In genomic region chr1:44508397-44508745, GRCh38 we compare ENCODE assay signal across 1 cellular context.
TF ChIP-seq lines count a peak whose summit lies in the region.

No MANE protein-coding gene starts in this region.

TF ChIP-seq in GM23338, 12 proteins besides CTCF, POLR2A, EP300 and RAD21 (continued from another document):
- TF ChIP-seq, protein P1, sequence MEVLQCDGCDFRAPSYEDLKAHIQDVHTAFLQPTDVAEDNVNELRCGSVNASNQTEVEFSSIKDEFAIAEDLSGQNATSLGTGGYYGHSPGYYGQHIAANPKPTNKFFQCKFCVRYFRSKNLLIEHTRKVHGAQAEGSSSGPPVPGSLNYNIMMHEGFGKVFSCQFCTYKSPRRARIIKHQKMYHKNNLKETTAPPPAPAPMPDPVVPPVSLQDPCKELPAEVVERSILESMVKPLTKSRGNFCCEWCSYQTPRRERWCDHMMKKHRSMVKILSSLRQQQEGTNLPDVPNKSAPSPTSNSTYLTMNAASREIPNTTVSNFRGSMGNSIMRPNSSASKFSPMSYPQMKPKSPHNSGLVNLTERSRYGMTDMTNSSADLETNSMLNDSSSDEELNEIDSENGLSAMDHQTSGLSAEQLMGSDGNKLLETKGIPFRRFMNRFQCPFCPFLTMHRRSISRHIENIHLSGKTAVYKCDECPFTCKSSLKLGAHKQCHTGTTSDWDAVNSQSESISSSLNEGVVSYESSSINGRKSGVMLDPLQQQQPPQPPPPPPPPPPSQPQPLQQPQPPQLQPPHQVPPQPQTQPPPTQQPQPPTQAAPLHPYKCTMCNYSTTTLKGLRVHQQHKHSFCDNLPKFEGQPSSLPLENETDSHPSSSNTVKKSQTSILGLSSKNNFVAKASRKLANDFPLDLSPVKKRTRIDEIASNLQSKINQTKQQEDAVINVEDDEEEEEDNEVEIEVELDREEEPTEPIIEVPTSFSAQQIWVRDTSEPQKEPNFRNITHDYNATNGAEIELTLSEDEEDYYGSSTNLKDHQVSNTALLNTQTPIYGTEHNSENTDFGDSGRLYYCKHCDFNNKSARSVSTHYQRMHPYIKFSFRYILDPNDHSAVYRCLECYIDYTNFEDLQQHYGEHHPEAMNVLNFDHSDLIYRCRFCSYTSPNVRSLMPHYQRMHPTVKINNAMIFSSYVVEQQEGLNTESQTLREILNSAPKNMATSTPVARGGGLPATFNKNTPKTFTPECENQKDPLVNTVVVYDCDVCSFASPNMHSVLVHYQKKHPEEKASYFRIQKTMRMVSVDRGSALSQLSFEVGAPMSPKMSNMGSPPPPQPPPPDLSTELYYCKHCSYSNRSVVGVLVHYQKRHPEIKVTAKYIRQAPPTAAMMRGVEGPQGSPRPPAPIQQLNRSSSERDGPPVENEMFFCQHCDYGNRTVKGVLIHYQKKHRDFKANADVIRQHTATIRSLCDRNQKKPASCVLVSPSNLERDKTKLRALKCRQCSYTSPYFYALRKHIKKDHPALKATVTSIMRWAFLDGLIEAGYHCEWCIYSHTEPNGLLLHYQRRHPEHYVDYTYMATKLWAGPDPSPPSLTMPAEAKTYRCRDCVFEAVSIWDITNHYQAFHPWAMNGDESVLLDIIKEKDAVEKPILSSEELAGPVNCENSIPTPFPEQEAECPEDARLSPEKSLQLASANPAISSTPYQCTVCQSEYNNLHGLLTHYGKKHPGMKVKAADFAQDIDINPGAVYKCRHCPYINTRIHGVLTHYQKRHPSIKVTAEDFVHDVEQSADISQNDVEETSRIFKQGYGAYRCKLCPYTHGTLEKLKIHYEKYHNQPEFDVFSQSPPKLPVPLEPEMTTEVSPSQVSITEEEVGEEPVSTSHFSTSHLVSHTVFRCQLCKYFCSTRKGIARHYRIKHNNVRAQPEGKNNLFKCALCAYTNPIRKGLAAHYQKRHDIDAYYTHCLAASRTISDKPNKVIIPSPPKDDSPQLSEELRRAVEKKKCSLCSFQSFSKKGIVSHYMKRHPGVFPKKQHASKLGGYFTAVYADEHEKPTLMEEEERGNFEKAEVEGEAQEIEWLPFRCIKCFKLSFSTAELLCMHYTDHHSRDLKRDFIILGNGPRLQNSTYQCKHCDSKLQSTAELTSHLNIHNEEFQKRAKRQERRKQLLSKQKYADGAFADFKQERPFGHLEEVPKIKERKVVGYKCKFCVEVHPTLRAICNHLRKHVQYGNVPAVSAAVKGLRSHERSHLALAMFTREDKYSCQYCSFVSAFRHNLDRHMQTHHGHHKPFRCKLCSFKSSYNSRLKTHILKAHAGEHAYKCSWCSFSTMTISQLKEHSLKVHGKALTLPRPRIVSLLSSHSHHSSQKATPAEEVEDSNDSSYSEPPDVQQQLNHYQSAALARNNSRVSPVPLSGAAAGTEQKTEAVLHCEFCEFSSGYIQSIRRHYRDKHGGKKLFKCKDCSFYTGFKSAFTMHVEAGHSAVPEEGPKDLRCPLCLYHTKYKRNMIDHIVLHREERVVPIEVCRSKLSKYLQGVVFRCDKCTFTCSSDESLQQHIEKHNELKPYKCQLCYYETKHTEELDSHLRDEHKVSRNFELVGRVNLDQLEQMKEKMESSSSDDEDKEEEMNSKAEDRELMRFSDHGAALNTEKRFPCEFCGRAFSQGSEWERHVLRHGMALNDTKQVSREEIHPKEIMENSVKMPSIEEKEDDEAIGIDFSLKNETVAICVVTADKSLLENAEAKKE (CRISPR knock-in tag; IDR thresholded peaks at IDR 0.05), result no peak
- TF ChIP-seq ETS1 (IDR thresholded peaks at IDR 0.05) (no peak), CREB1 (CRISPR knock-in tag; IDR thresholded peaks at IDR 0.05; ENCODE audit: low read depth) (no peak), ZNF114 (CRISPR knock-in tag; IDR thresholded peaks at IDR 0.05) (no peak), POLR2AphosphoS5 (IDR thresholded peaks at IDR 0.05; ENCODE audit: low read depth) (no peak)
